ENCODE assay signal across 26 cellular contexts in genomic region chr1:235669277-235669676, GRCh38. TPM values are rescaled to one million over a fixed set of nuclear protein-coding genes. Genes with fewer than 3 reads are reported as not detected.
"Had no signal": no experiment of that assay in that cellular context is flagged by ENCODE, and none has a peak within 500 bp of the region (broad histone marks: within the 10 kb centered on the region; RNA-seq: fewer than 3 reads in every experiment).

No MANE protein-coding gene starts in this region.

- ATAC-seq: natural killer cell; right lobe of liver; stimulated activated naive B cell treated with anti-CD40 and anti-IgM and Interleukin-4, amounts not matched to agents 10 μg/mL and 1 μg/mL and 100 μg/mL, for 72 hours; stimulated activated naive CD8-positive, alpha-beta T cell treated with anti-CD3 and anti-CD28 coated beads, Interleukin-15, Interleukin-2, amounts not matched to agents 100 U/mL and 50 U/mL, for 24 hours had no signal

- H3K27ac Mint-ChIP-seq: mesothelial cell of epicardium, naive B cell, natural killer cell, nephron progenitor cell, progenitor cell of endocrine pancreas had no signal

- H3K9me3 ChIP-seq: ovary, testis, thyroid gland had no signal

- H3K4me1 Mint-ChIP-seq: immature natural killer cell; mesothelial cell of epicardium; naive B cell; natural killer cell; stimulated activated naive B cell treated with anti-CD40 and anti-IgM and Interleukin-4, amounts not matched to agents 10 μg/mL and 1 μg/mL and 100 μg/mL, for 72 hours had no signal

- H3K4me3 Mint-ChIP-seq: immature natural killer cell; mesothelial cell of epicardium; naive B cell; natural killer cell; nephron progenitor cell; stimulated activated naive B cell treated with anti-CD40 and anti-IgM and Interleukin-4, amounts not matched to agents 10 μg/mL and 1 μg/mL and 100 μg/mL, for 72 hours had no signal

- FAIRE-seq: islet of Langerhans had no signal

- H3K36me3 ChIP-seq: ovary had no signal

- DNase-seq: immature natural killer cell; left ventricle myocardium inferior; mesendoderm; naive B cell; natural killer cell; nephron progenitor cell; ovary; right lobe of liver; stimulated activated CD4-positive, alpha-beta T cell treated with anti-CD3 and anti-CD28 coated beads, Interleukin-12 subunit alpha, Interleukin-12 subunit beta, amount 100 ng/mL, for 4 hours; stimulated activated CD4-positive, alpha-beta T cell treated with anti-CD3 and anti-CD28 coated beads, Interleukin-15, amount 100 ng/mL, for 24 hours; stimulated activated CD4-positive, alpha-beta T cell treated with anti-CD3 and anti-CD28 coated beads, Interleukin-2, amount 100 ng/mL, for 24 hours; stimulated activated CD4-positive, alpha-beta T cell treated with anti-CD3 and anti-CD28 coated beads, Interleukin-4, amount 100 ng/mL, for 1 hour; stimulated activated naive B cell treated with anti-CD40 and anti-IgM and Interleukin-4, amounts not matched to agents 10 μg/mL and 1 μg/mL and 100 μg/mL, for 72 hours; stimulated activated naive CD8-positive, alpha-beta T cell treated with anti-CD3 and anti-CD28 coated beads, Interleukin-15, Interleukin-2, amounts not matched to agents 100 U/mL and 50 U/mL, for 24 hours; stomach; testis; thyroid gland; transverse colon; upper lobe of left lung had no signal

- H3K4me3 ChIP-seq: left ventricle myocardium inferior, lung, ovary, right atrium auricular region, right lobe of liver, stomach, testis, thyroid gland, transverse colon, upper lobe of left lung, vagina had no signal

- H3K27me3 ChIP-seq: ovary, right atrium auricular region, right lobe of liver, stomach, testis, thyroid gland, transverse colon, upper lobe of left lung, vagina had no signal

- H3K27ac ChIP-seq: left ventricle myocardium inferior, ovary, right atrium auricular region, right lobe of liver, stomach, testis, thyroid gland, transverse colon, upper lobe of left lung, vagina had no signal

- H3K4me1 ChIP-seq: left ventricle myocardium inferior, right atrium auricular region, right lobe of liver, stomach, testis, thyroid gland, transverse colon, upper lobe of left lung, vagina had no signal

- H3K27me3 Mint-ChIP-seq: naive B cell; progenitor cell of endocrine pancreas; stimulated activated naive B cell treated with anti-CD40 and anti-IgM and Interleukin-4, amounts not matched to agents 10 μg/mL and 1 μg/mL and 100 μg/mL, for 72 hours had no signal

RNA-seq across cellular contexts. Expression of gene GNG4, which starts 19.7 kb away (rescaled TPM):
- total RNA-seq: pulmonary artery endothelial cell, right atrium auricular region had no signal
- polyA plus RNA-seq: immature natural killer cell had no signal
